ENCODE assay signal across 1 cellular context in the genomic region with DNA sequence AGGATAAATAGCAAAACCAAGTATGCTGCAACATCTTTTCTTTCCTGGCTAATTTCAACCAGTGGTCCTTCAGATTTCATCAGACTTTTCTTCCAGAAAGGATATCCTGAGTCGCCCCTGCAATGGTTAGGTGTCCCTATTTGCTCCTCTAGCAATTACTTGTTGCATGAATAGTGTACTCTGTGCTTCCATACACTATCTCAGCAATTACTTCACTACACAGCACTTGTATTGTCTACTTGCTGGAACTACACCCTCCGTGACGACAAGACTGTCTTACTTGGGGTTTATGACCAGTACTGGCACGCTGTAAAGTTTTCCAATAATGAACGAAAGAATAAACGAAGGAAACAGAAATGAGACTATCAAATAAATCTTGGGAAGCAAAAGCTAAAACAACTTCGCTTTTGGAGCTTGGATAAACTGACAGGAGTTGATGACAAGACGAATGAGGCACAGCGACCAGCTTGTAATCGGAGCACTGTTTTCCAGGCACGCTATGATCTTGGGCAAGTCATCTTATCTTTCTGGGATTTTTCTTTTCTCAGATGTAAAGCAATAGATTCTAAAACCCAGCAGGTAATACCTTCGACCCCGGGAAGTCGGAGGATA.
TF ChIP-seq lines count a peak whose summit lies in the region.

No MANE protein-coding gene starts in this region.

TF ChIP-seq in HepG2, 621 proteins besides CTCF, POLR2A, EP300 and RAD21 (continued from another document):
- TF ChIP-seq, protein P1, sequence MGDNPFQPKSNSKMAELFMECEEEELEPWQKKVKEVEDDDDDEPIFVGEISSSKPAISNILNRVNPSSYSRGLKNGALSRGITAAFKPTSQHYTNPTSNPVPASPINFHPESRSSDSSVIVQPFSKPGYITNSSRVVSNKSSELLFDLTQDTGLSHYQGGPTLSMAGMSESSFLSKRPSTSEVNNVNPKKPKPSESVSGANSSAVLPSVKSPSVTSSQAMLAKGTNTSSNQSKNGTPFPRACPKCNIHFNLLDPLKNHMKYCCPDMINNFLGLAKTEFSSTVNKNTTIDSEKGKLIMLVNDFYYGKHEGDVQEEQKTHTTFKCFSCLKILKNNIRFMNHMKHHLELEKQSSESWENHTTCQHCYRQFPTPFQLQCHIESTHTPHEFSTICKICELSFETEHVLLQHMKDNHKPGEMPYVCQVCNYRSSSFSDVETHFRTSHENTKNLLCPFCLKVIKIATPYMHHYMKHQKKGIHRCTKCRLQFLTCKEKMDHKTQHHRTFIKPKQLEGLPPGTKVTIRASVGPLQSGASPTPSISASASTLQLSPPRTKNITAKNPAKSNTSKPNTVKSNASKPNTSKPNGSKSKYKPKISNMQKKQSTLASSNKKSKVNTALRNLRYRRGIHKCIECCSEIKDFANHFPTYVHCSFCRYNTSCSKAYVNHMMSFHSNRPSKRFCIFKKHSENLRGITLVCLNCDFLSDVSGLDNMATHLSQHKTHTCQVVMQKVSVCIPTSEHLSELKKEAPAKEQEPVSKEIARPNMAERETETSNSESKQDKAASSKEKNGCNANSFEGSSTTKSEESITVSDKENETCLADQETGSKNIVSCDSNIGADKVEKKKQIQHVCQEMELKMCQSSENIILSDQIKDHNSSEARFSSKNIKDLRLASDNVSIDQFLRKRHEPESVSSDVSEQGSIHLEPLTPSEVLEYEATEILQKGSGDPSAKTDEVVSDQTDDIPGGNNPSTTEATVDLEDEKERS (CRISPR knock-in tag; IDR thresholded peaks at IDR 0.05): 0 out of 2 replicates have a peak, but pooled peaks have one; percentile 3
